22 cellular contexts compared by ENCODE assay signal in the genomic region with DNA sequence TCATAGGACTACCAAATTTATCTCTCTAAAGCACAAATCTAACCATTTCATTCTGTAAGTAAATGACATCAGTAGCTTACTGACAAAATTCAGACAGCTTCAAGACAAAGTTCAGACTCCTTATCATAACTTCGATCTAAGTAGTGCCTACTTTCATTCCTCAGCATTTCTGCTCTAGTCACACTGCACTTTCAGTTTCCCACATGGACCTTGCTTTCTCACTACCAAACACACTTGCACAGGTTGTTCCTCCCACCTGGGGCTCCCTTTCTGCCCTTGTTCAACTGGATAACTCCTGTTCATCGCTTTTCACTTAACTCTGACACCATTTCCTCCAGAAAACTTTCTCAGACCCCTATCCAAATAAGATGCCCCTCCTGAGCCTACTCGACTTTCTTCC. TPM values are rescaled to one million over a fixed set of nuclear protein-coding genes. Genes with fewer than 3 reads are reported as not detected.
DNase-seq lines count a peak whose midpoint lies in the region; ATAC-seq lines count a peak whose summit lies in the region.
"Had no signal": no experiment of that assay in that cellular context is flagged by ENCODE, and none has a peak within 500 bp of the region (broad histone marks: within the 10 kb centered on the region; RNA-seq: fewer than 3 reads in every experiment).

No MANE protein-coding gene starts in this region.

- peak; percentile 50 for DNase-seq in RPMI8226
- DNase-seq in trophoblast cell = no peak
- DNase-seq in NCI-H146 (lab: John Stamatoyannopoulos, UW) = no peak
- no peak for DNase-seq in effector memory CD8-positive, alpha-beta T cell
- no peak for DNase-seq in HUDEP-2 (lab: John Stamatoyannopoulos, UW; ENCODE audit: unreplicated experiment in 76 of 76)
- DNase-seq: AML-193, DMS79 treated with DMSO at 0.1 percent for 48 hours, H7, NCI-H1105 treated with DMSO at 0.1 percent for 48 hours, NCI-H187, NCI-H2107, NCI-H2227 treated with DMSO at 0.1 percent for 48 hours, NCI-H510A treated with DMSO at 0.1 percent for 48 hours, NCI-H774, PC-3, SIG-M5 had no signal

- no peak overlapping the region for H2BK120ac ChIP-seq in trophoblast cell (ENCODE audit: insufficient read depth, low read length, poor library complexity)

- no peak overlapping the region for H3K14ac ChIP-seq in trophoblast cell (ENCODE audit: low read length)

- no peaks in the 10 kb centered on the region for H3K9me3 ChIP-seq in trophoblast cell (ENCODE audit: insufficient read depth, low read depth, low read length)

- no peaks in the 10 kb centered on the region for H3K4me1 Mint-ChIP-seq in effector memory CD8-positive, alpha-beta T cell (ENCODE audit: low read depth in 2 of 2)

- H3K4me2 ChIP-seq in trophoblast cell (ENCODE audit: low read length) = peak overlapping the region; percentile 14

- no peak overlapping the region for H3K23ac ChIP-seq in trophoblast cell (ENCODE audit: low read length)

- no peak overlapping the region for H4K12ac ChIP-seq in trophoblast cell (ENCODE audit: low read depth, low read length)

- no peak overlapping the region for H2AFZ ChIP-seq in trophoblast cell (ENCODE audit: insufficient read depth, low read length, poor library complexity)

- H3K27ac Mint-ChIP-seq in effector memory CD8-positive, alpha-beta T cell = no peak overlapping the region
- H3K27ac Mint-ChIP-seq: T-helper 1 cell treated with Interleukin-12 subunit alpha and Interleukin-12 subunit beta and Interleukin-4 antibody, amounts not matched to agents 30 μg/mL and 1 μg/mL, for 36 hours had no signal

- H2BK12ac ChIP-seq in trophoblast cell (ENCODE audit: low read length) = no peak overlapping the region

- peaks cover 30 to 40% of the 10 kb centered on the region in 2 donors for H3K27me3 Mint-ChIP-seq in effector memory CD8-positive, alpha-beta T cell

- no peak overlapping the region for H2AK5ac ChIP-seq in trophoblast cell (ENCODE audit: low read length)

- no peaks in the 10 kb centered on the region for H3K79me1 ChIP-seq in trophoblast cell (ENCODE audit: low read length)

- peak; percentile 52 for ATAC-seq in GM18498 (IDR thresholded peaks at IDR 0.05; ENCODE audit: unreplicated experiment)
- peak; percentile 59 for ATAC-seq in HG02943 (IDR thresholded peaks at IDR 0.05; ENCODE audit: low read depth, unreplicated experiment)
- ATAC-seq in effector memory CD8-positive, alpha-beta T cell (replicated peaks) = no peak
- ATAC-seq: PC-3 had no signal

- H3K9me3 Mint-ChIP-seq in effector memory CD8-positive, alpha-beta T cell = no peaks in the 10 kb centered on the region
- H3K9me3 Mint-ChIP-seq: T-helper 1 cell treated with Interleukin-12 subunit alpha and Interleukin-12 subunit beta and Interleukin-4 antibody, amounts not matched to agents 30 μg/mL and 1 μg/mL, for 36 hours had no signal

- WGBS in trophoblast cell (ENCODE audit: extremely low coverage, insufficient coverage, insufficient read length) = no CpG with 5 or more reads among the region's 3 CpGs

- H3K27ac ChIP-seq in trophoblast cell (ENCODE audit: low read depth, low read length) = no peak overlapping the region
- H3K27ac ChIP-seq: C4-2B, HL-60, RWPE1 had no signal

- H3K4me3 Mint-ChIP-seq in effector memory CD8-positive, alpha-beta T cell = no peak overlapping the region
- H3K4me3 Mint-ChIP-seq: T-helper 1 cell treated with Interleukin-12 subunit alpha and Interleukin-12 subunit beta and Interleukin-4 antibody, amounts not matched to agents 30 μg/mL and 1 μg/mL, for 36 hours had no signal

- H4K8ac ChIP-seq in trophoblast cell (ENCODE audit: low read depth, low read length) = no peak overlapping the region

- H3K9ac ChIP-seq in trophoblast cell (ENCODE audit: low read length) = no peak overlapping the region

- H3K36me3 ChIP-seq in trophoblast cell (ENCODE audit: control insufficient read depth in 1 of 2, insufficient read depth in 2 of 2, low read length in 2 of 2) = no peaks in the 10 kb centered on the region

- H3K18ac ChIP-seq in trophoblast cell (ENCODE audit: low read length) = no peak overlapping the region

- H2BK5ac ChIP-seq in trophoblast cell (ENCODE audit: low read depth, low read length, poor library complexity) = no peak overlapping the region

- no peaks in the 10 kb centered on the region for H3K36me3 Mint-ChIP-seq in effector memory CD8-positive, alpha-beta T cell (ENCODE audit: insufficient read depth)

- no peaks in the 10 kb centered on the region for H3K79me2 ChIP-seq in trophoblast cell (ENCODE audit: control insufficient read depth, insufficient read depth, low read length, poor library complexity)

- H4K91ac ChIP-seq in trophoblast cell (ENCODE audit: low read depth, low read length) = no peak overlapping the region

- peaks cover 0 to 4% of the 10 kb centered on the region in 2 experiments for H3K4me1 ChIP-seq in trophoblast cell (ENCODE audit: control insufficient read depth in 1 of 2, insufficient read depth in 2 of 2, low read length in 2 of 2)

- H3K27me3 ChIP-seq in trophoblast cell (ENCODE audit: insufficient read depth, low read length) = no peaks in the 10 kb centered on the region

- H3K4ac ChIP-seq in trophoblast cell (ENCODE audit: low read depth, low read length) = no peak overlapping the region

- H3K4me3 ChIP-seq in trophoblast cell (ENCODE audit: low read depth, low read length) = no peak overlapping the region

RNA-seq across cellular contexts. Expression of a gene that starts 22.1 kb away (rescaled TPM):
- polyA plus RNA-seq in trophoblast cell (2013) = 7.1 and 7.3 TPM in 2 replicates

RNA-seq across cellular contexts. Expression of a gene that starts 24.1 kb away (rescaled TPM):
- polyA plus RNA-seq in trophoblast cell (2013) = 5.5 and 6.3 TPM in 2 replicates
